ENCODE assay signal across 26 cellular contexts in genomic region chr9:124321416-124321815, GRCh38.
DNase-seq lines count a peak whose midpoint lies in the region; ATAC-seq and TF ChIP-seq lines count a peak whose summit lies in the region.
"Had no signal": no experiment of that assay in that cellular context is flagged by ENCODE, and none has a peak within 500 bp of the region (broad histone marks: within the 10 kb centered on the region; RNA-seq: fewer than 3 reads in every experiment).

No MANE protein-coding gene starts in this region.

- H3K27me3 Mint-ChIP-seq in stimulated activated memory B cell treated with anti-CD40 and anti-IgM and Interleukin-4, amounts not matched to agents 10 μg/mL and 1 μg/mL and 100 μg/mL, for 72 hours: no peaks in the 10 kb centered on the region
- H3K27me3 Mint-ChIP-seq: CD4-positive, alpha-beta memory T cell; CD4-positive, CD25-positive, alpha-beta regulatory T cell; CD8-positive, alpha-beta memory T cell had no signal

- H3K27me3 ChIP-seq in HL-60 (ENCODE audit: insufficient read depth, poor library complexity, severe bottlenecking) (no peaks in the 10 kb centered on the region), neutrophil (no peaks in the 10 kb centered on the region), transverse colon (no peaks in the 10 kb centered on the region)
- H3K27me3 ChIP-seq: BE2C, BLaER1 had no signal

- peaks cover 57% of the 10 kb centered on the region for H3K4me1 Mint-ChIP-seq in stimulated activated memory B cell treated with anti-CD40 and anti-IgM and Interleukin-4, amounts not matched to agents 10 μg/mL and 1 μg/mL and 100 μg/mL, for 72 hours
- H3K4me1 Mint-ChIP-seq: CD4-positive, CD25-positive, alpha-beta regulatory T cell had no signal

- peak overlapping the region; percentile 59; the same call in 1 of the 2 replicates for H3K27ac ChIP-seq in HL-60 (replicated peaks)
- H3K27ac ChIP-seq in RWPE1: peak overlapping the region; percentile 42
- peak overlapping the region; percentile 64 for H3K27ac ChIP-seq in neutrophil
- no peak overlapping the region for H3K27ac ChIP-seq in transverse colon
- H3K27ac ChIP-seq: BLaER1 had no signal

- TF ChIP-seq POLR2A in transverse colon (IDR thresholded peaks at IDR 0.05): no peak

- DNase-seq in HL-60 (ENCODE audit: low read depth in 1 of 2, low spot score in 1 of 2): no peak
- DNase-seq in RWPE1 (ENCODE audit: low spot score): no peak
- no peak for DNase-seq in transverse colon
- no peak for DNase-seq in NCI-H2107 treated with DMSO at 0.1 percent for 48 hours (lab: John Stamatoyannopoulos, UW; ENCODE audit: unreplicated experiment)
- DNase-seq in medulla oblongata (ENCODE audit: extremely low spot score): no peak
- DNase-seq: 8988T; ACHN; BE2C; C1 segment of cervical spinal cord; CD4-positive, alpha-beta memory T cell; CD4-positive, CD25-positive, alpha-beta regulatory T cell; CD8-positive, alpha-beta memory T cell; COR-L47; DMS 273 treated with DMSO at 0.1 percent for 48 hours; DMS153; DMS53; DMS79; DND-41; EL; GDM1 had no signal

- 92% methylated on average over 12 of the region's 12 CpGs; no CpG with 5 or more reads in 1 of the 2 donors for WGBS in transverse colon (ENCODE audit: low coverage in 1 of 2), 2 donors

- POLR2A ChIA-PET in RWPE1 (lab: Yijun Ruan, JAX; ENCODE audit: low non-redundant PET): no interaction called here

- H3K9me3 ChIP-seq in neutrophil: no peaks in the 10 kb centered on the region
- no peaks in the 10 kb centered on the region for H3K9me3 ChIP-seq in transverse colon
- H3K9me3 ChIP-seq: BE2C, BLaER1 had no signal

- peaks cover 88% of the 10 kb centered on the region for H3K36me3 ChIP-seq in neutrophil
- peaks cover 0 to 10% (median 2%) of the 10 kb centered on the region in 4 donors for H3K36me3 ChIP-seq in transverse colon
- H3K36me3 ChIP-seq: BE2C had no signal

- H3K27ac Mint-ChIP-seq in stimulated activated memory B cell treated with anti-CD40 and anti-IgM and Interleukin-4, amounts not matched to agents 10 μg/mL and 1 μg/mL and 100 μg/mL, for 72 hours: peak overlapping the region; percentile 70
- H3K27ac Mint-ChIP-seq: CD4-positive, alpha-beta memory T cell; CD4-positive, CD25-positive, alpha-beta regulatory T cell had no signal

- H3K36me3 Mint-ChIP-seq in stimulated activated memory B cell treated with anti-CD40 and anti-IgM and Interleukin-4, amounts not matched to agents 10 μg/mL and 1 μg/mL and 100 μg/mL, for 72 hours: peaks cover 56% of the 10 kb centered on the region

- no peak overlapping the region for H3K4me3 Mint-ChIP-seq in stimulated activated memory B cell treated with anti-CD40 and anti-IgM and Interleukin-4, amounts not matched to agents 10 μg/mL and 1 μg/mL and 100 μg/mL, for 72 hours
- H3K4me3 Mint-ChIP-seq: CD14-positive monocyte; CD4-positive, alpha-beta memory T cell; CD4-positive, CD25-positive, alpha-beta regulatory T cell; CD8-positive, alpha-beta memory T cell had no signal

- CTCF ChIA-PET in RWPE1 (lab: Yijun Ruan, JAX): interaction anchor here (0.6 to 1.9 kb wide), 5 partner anchors 10 to 1210 kb away, joined by 3 to 10 read pairs (median 3); no protein-coding TSS in a partner anchor

- intact Hi-C loops in transverse colon (cut with DNase I; ENCODE audit: low total_unique reads): loop anchor here (2.0 kb wide), 1 partner anchor 193 kb away; no protein-coding TSS in a partner anchor

- in situ Hi-C loops in transverse colon (cut with MboI; ENCODE audit: low pct_ligation_motif_present in 1 of 4, low pct_unique_long_range_greater_than_20kb in 1 of 4, low sequenced_read_pairs in 3 of 4): no loop called here

- H3K4me1 ChIP-seq in neutrophil (ENCODE audit: control insufficient read depth in 1 of 2, insufficient read depth in 1 of 2, low read depth in 1 of 2, low read length in 1 of 2) (peaks cover 11 to 19% of the 10 kb centered on the region in 2 experiments), transverse colon (no peaks in the 10 kb centered on the region)
- H3K4me1 ChIP-seq: BE2C had no signal

- no peaks in the 10 kb centered on the region for H3K9me3 Mint-ChIP-seq in stimulated activated memory B cell treated with anti-CD40 and anti-IgM and Interleukin-4, amounts not matched to agents 10 μg/mL and 1 μg/mL and 100 μg/mL, for 72 hours
- H3K9me3 Mint-ChIP-seq: CD14-positive monocyte; CD4-positive, alpha-beta memory T cell; CD4-positive, CD25-positive, alpha-beta regulatory T cell; CD8-positive, alpha-beta memory T cell had no signal

- no peak for TF ChIP-seq CTCF in HL-60 (IDR thresholded peaks at IDR 0.05; ENCODE audit: insufficient read depth, low read length)
- no peak for TF ChIP-seq CTCF in RWPE1 (conservative IDR thresholded peaks at IDR 0.05; ENCODE audit: low read depth)
- TF ChIP-seq CTCF in neutrophil (IDR thresholded peaks at IDR 0.05): no peak
- no peak for TF ChIP-seq CTCF in transverse colon (IDR thresholded peaks at IDR 0.05)

- ATAC-seq in stimulated activated memory B cell treated with anti-CD40 and anti-IgM and Interleukin-4, amounts not matched to agents 10 μg/mL and 1 μg/mL and 100 μg/mL, for 72 hours: no peak
- no peak for ATAC-seq in HG03135 (IDR thresholded peaks at IDR 0.05; ENCODE audit: unreplicated experiment)
- ATAC-seq: GM12878 had no signal

- TF ChIP-seq EP300 in transverse colon (IDR thresholded peaks at IDR 0.05; ENCODE audit: low read depth): no peak

- H3K4me3 ChIP-seq in HL-60 (replicated peaks; ENCODE audit: insufficient read depth, low read length): no peak overlapping the region
- H3K4me3 ChIP-seq in neutrophil (ENCODE audit: low read depth in 1 of 2, low read length in 1 of 2): no peak overlapping the region
- no peak overlapping the region for H3K4me3 ChIP-seq in transverse colon
- H3K4me3 ChIP-seq: BLaER1, GM12878 had no signal

Comparison
In these comparisons a context has a peak if more than half of its experiments do, and no peak if none do; other contexts are left out.
1. H3K27ac ChIP-seq: peak in HL-60 (single experiment), RWPE1 (single experiment) and neutrophil (single experiment); none in transverse colon (0 of 4).